In genomic region chrX:69238960-69239231, GRCh38 we compare ENCODE assay signal across 1 cellular context.
TF ChIP-seq lines count a peak whose summit lies in the region.

No MANE protein-coding gene starts in this region.

TF ChIP-seq in SK-N-SH treated with all-trans-retinoic acid at 6 μM for 48 hours, 23 proteins besides CTCF, POLR2A, EP300 and RAD21 (continued from another document):
- no peak for TF ChIP-seq PATZ1 (CRISPR knock-in tag; IDR thresholded peaks at IDR 0.05; ENCODE audit: borderline replicate concordance)
- TF ChIP-seq CSDC2 (CRISPR knock-in tag; IDR thresholded peaks at IDR 0.05): no peak
- no peak for TF ChIP-seq OSR1 (CRISPR knock-in tag; IDR thresholded peaks at IDR 0.05)
- TF ChIP-seq PPARA (CRISPR knock-in tag; IDR thresholded peaks at IDR 0.05; ENCODE audit: borderline replicate concordance): no peak
- no peak for TF ChIP-seq CREB5 (CRISPR knock-in tag; IDR thresholded peaks at IDR 0.05; ENCODE audit: low read depth)
- no peak for TF ChIP-seq ARNTL (CRISPR knock-in tag; IDR thresholded peaks at IDR 0.05; ENCODE audit: borderline replicate concordance, low read depth)
- no peak for TF ChIP-seq RARB (CRISPR knock-in tag; IDR thresholded peaks at IDR 0.05)
- no peak for TF ChIP-seq SNAI2 (CRISPR knock-in tag; IDR thresholded peaks at IDR 0.05)
- no peak for TF ChIP-seq TSHZ2 (CRISPR knock-in tag; IDR thresholded peaks at IDR 0.05)
- TF ChIP-seq ESRRG (CRISPR knock-in tag; IDR thresholded peaks at IDR 0.05): no peak
- TF ChIP-seq ISL1 (CRISPR knock-in tag; IDR thresholded peaks at IDR 0.05): no peak
- no peak for TF ChIP-seq ZNF8 (CRISPR knock-in tag; IDR thresholded peaks at IDR 0.05)
- TF ChIP-seq ZC3H10 (CRISPR knock-in tag; IDR thresholded peaks at IDR 0.05): no peak
- no peak for TF ChIP-seq ZFP3 (CRISPR knock-in tag; IDR thresholded peaks at IDR 0.05)
